ENCODE assay signal across 23 cellular contexts in the genomic region with DNA sequence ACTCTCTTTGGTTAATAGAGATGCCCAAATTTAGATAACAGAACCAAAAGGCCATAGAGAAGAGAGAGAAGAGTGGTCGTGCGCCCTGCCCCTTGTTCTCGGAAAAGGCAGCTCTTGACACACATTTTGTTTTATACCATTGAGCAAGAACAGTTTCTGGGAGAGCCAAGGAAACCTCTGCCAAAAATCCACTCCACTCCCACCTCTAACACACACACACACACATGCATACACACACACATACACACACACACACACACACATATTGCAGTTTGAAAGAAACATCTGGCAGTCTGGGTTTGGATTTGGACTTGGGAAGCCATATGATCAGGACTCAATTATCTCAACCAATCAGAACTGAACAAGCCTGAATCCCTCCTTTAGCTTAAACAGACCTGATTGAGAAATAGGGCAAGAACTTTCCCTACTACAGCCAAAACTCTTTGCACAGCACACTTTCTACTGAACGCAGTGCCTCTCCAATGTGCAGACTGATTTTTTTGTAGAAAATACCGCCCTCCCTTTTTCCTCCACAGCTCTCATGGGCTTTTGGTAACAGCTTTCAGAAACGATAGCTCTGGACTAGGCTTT.
DNase-seq lines count a peak whose midpoint lies in the region; ATAC-seq, FAIRE-seq and TF ChIP-seq lines count a peak whose summit lies in the region.
"Had no signal": no experiment of that assay in that cellular context is flagged by ENCODE, and none has a peak within 500 bp of the region (broad histone marks: within the 10 kb centered on the region; RNA-seq: fewer than 3 reads in every experiment).

No MANE protein-coding gene starts in this region.

- no peaks in the 10 kb centered on the region for H3K79me1 ChIP-seq in H1 (ENCODE audit: low read depth, low read length)

- peak; percentile 51 to 68 for ATAC-seq in lower lobe of right lung
- peak; percentile 24 for ATAC-seq in sciatic nerve
- ATAC-seq in upper lobe of right lung, result peak; percentile 68
- no peak for ATAC-seq in T-helper 17 cell
- no peak for ATAC-seq in GM18520 (IDR thresholded peaks at IDR 0.05; ENCODE audit: unreplicated experiment)
- ATAC-seq: A549; CD8-positive, alpha-beta T cell had no signal

- H3K27ac Mint-ChIP-seq in T-helper 17 cell, result no peak overlapping the region
- H3K27ac Mint-ChIP-seq: B cell; CD4-positive, alpha-beta T cell; CD8-positive, alpha-beta T cell had no signal

- no peak overlapping the region for H2AK5ac ChIP-seq in H1 (ENCODE audit: low read depth, low read length)

- no peaks in the 10 kb centered on the region for H3K36me3 Mint-ChIP-seq in T-helper 17 cell (ENCODE audit: low read depth)
- H3K36me3 Mint-ChIP-seq: CD8-positive, alpha-beta T cell had no signal

- no peak overlapping the region for H2BK5ac ChIP-seq in H1 (ENCODE audit: low read depth, low read length)

- H3K27me3 Mint-ChIP-seq in T-helper 17 cell, result no peaks in the 10 kb centered on the region
- H3K27me3 Mint-ChIP-seq: B cell; CD4-positive, alpha-beta T cell had no signal

- H2BK12ac ChIP-seq in H1 (ENCODE audit: low read depth, low read length), result no peak overlapping the region

- H3K23ac ChIP-seq in H1 (ENCODE audit: insufficient read length), result no peak overlapping the region

- H4K8ac ChIP-seq in H1 (ENCODE audit: extremely low read depth, insufficient read depth, low read length), result no peak overlapping the region

- H3K27ac ChIP-seq in H1 (ENCODE audit: low read depth, low read length) (no peak overlapping the region), lower lobe of right lung (no peak overlapping the region), upper lobe of right lung (no peak overlapping the region)
- H3K27ac ChIP-seq: 22Rv1; A549; BLaER1 treated with 17β-estradiol and CSF1 and Interleukin-3, amounts not matched to agents 10 nM and 100 nM; C4-2B had no signal

- 91% methylated on average over 6 of the region's 6 CpGs; no CpG with 5 or more reads in 1 of the 2 experiments for WGBS in H1 (ENCODE audit: extremely low coverage in 1 of 2, insufficient coverage in 1 of 2, insufficient read length in 1 of 2, insufficient replicate concordance in 2 of 2, low coverage in 1 of 2, low lambda C conversion rate in 2 of 2, missing lambda C conversion rate in 1 of 2), 2 experiments

- no peak overlapping the region for H2BK20ac ChIP-seq in H1 (ENCODE audit: low read length)

- no peaks in the 10 kb centered on the region for H3K9me3 ChIP-seq in H1 (ENCODE audit: insufficient read depth in 2 of 2, low read depth in 1 of 2, low read length in 1 of 2)
- no peaks in the 10 kb centered on the region for H3K9me3 ChIP-seq in lower lobe of right lung
- H3K9me3 ChIP-seq in upper lobe of right lung, result no peaks in the 10 kb centered on the region
- no peaks in the 10 kb centered on the region for H3K9me3 ChIP-seq in T-helper 17 cell (ENCODE audit: control insufficient read depth, low read length, poor library complexity, severe bottlenecking)
- H3K9me3 ChIP-seq: A549; BLaER1 treated with 17β-estradiol and CSF1 and Interleukin-3, amounts not matched to agents 10 nM and 100 nM; Caco-2 had no signal

- intact Hi-C loops in lower lobe of right lung (cut with DNase I) (no loop called here), sciatic nerve (cut with DNase I) (no loop called here), upper lobe of right lung (cut with DNase I) (no loop called here)

- no peaks in the 10 kb centered on the region for H4K20me1 ChIP-seq in H1 (replicated peaks in 1 of 2; ENCODE audit: control insufficient read depth in 1 of 2, insufficient read depth in 2 of 2, low read length in 2 of 2)
- H4K20me1 ChIP-seq: BLaER1 treated with 17β-estradiol and CSF1 and Interleukin-3, amounts not matched to agents 10 nM and 100 nM had no signal

- POLR2A ChIA-PET in H1 (lab: Charles Lee; ENCODE audit: partially characterized antibody), result no interaction called here

- H3K79me2 ChIP-seq in H1 (ENCODE audit: control insufficient read depth in 1 of 2, insufficient read depth in 2 of 2, low read length in 2 of 2), result no peaks in the 10 kb centered on the region

- H3K4me3 Mint-ChIP-seq in T-helper 17 cell, result no peak overlapping the region
- H3K4me3 Mint-ChIP-seq: B cell; CD4-positive, alpha-beta T cell; CD8-positive, alpha-beta T cell had no signal

- no peak overlapping the region for H2BK120ac ChIP-seq in H1 (replicated peaks; ENCODE audit: low read depth, low read length)

- peaks cover 2% of the 10 kb centered on the region; the same call in 1 of the 2 replicates for H3K23me2 ChIP-seq in H1 (ENCODE audit: low read depth, low read length)

- H3K4me2 ChIP-seq in H1 (ENCODE audit: insufficient read depth in 1 of 2, low read depth in 2 of 2, low read length in 2 of 2), result no peak overlapping the region
- H3K4me2 ChIP-seq: A549; BLaER1 treated with 17β-estradiol and CSF1 and Interleukin-3, amounts not matched to agents 10 nM and 100 nM had no signal

- DNase-seq in H1 (ENCODE audit: low read depth in 1 of 2, low spot score in 2 of 2) (no peak), lower lobe of right lung (no peak), sciatic nerve (ENCODE audit: low spot score) (no peak), upper lobe of right lung (no peak), T-helper 17 cell (no peak), mesenteric fat pad (ENCODE audit: low spot score) (no peak), SW 1271 (lab: John Stamatoyannopoulos, UW) (no peak)
- DNase-seq: AML-193; Caco-2; Calu3; CD4-positive, alpha-beta T cell; CD8-positive, alpha-beta T cell; DMS79 treated with DMSO at 0.1 percent for 48 hours; GF-D8 had no signal

- H3K9ac ChIP-seq in H1 (replicated peaks in 1 of 4; ENCODE audit: extremely low read depth in 1 of 4, low read depth in 3 of 4, low read length in 3 of 4), result no peak overlapping the region
- H3K9ac ChIP-seq: BLaER1 treated with 17β-estradiol and CSF1 and Interleukin-3, amounts not matched to agents 10 nM and 100 nM had no signal

- no peak for TF ChIP-seq POLR2A in H1 (IDR thresholded peaks at IDR 0.05; ENCODE audit: control extremely low read depth in 1 of 2, low read depth in 2 of 2, low read length in 2 of 2)

- no peak overlapping the region for H3K18ac ChIP-seq in H1 (ENCODE audit: extremely low read depth, low read length)

- no peak overlapping the region for H4K5ac ChIP-seq in H1 (ENCODE audit: insufficient read length, low read depth, low read length)

- H3K4me1 Mint-ChIP-seq in T-helper 17 cell, result no peaks in the 10 kb centered on the region
- H3K4me1 Mint-ChIP-seq: B cell had no signal

- H4K91ac ChIP-seq in H1 (replicated peaks; ENCODE audit: insufficient read length, low read length), result no peak overlapping the region

- H3K56ac ChIP-seq in H1 (replicated peaks; ENCODE audit: insufficient read length, low read depth, low read length), result no peak overlapping the region

- no peak for FAIRE-seq in H1 (lab: Jason Lieb, UNC)
- FAIRE-seq: A549, D721Med, G401.6, GM12891 had no signal

- H2BK15ac ChIP-seq in H1 (ENCODE audit: low read length), result no peak overlapping the region

- no peaks in the 10 kb centered on the region for H3K4me1 ChIP-seq in H1 (replicated peaks in 1 of 4; ENCODE audit: control insufficient read depth in 3 of 4, insufficient read depth in 4 of 4, low read length in 3 of 4)
- no peaks in the 10 kb centered on the region for H3K4me1 ChIP-seq in lower lobe of right lung
- H3K4me1 ChIP-seq in upper lobe of right lung, result no peaks in the 10 kb centered on the region
- H3K4me1 ChIP-seq: A549; BLaER1 treated with 17β-estradiol and CSF1 and Interleukin-3, amounts not matched to agents 10 nM and 100 nM; Caco-2 had no signal

- CTCF ChIA-PET in H1 (lab: Charles Lee; ENCODE audit: partially characterized antibody), result interaction anchor here (0.7 kb wide), 1 partner anchor 9 kb away, joined by 3 read pairs; no protein-coding TSS in a partner anchor

- TF ChIP-seq EP300 in H1 (IDR thresholded peaks at IDR 0.05; ENCODE audit: borderline replicate concordance in 1 of 2, low read depth in 2 of 2, low read length in 2 of 2), result no peak

- TF ChIP-seq CTCF in H1 (IDR thresholded peaks at IDR 0.05; ENCODE audit: control extremely low read depth in 1 of 3, insufficient read depth in 1 of 3, low read depth in 1 of 3, low read length in 3 of 3), result no peak
- no peak for TF ChIP-seq CTCF in lower lobe of right lung (IDR thresholded peaks at IDR 0.05)
- no peak for TF ChIP-seq CTCF in upper lobe of right lung (IDR thresholded peaks at IDR 0.05)

- no peak overlapping the region for H3K4ac ChIP-seq in H1 (replicated peaks; ENCODE audit: insufficient read length, low read depth, low read length)

- 0 out of 2 replicates have a peak overlapping the region, but pooled peaks have one; percentile 41 for H2AFZ ChIP-seq in H1 (ENCODE audit: low read length)

- H3K14ac ChIP-seq in H1 (ENCODE audit: insufficient read length), result no peak overlapping the region

- TF ChIP-seq RAD21 in H1 (IDR thresholded peaks at IDR 0.05 in 1 of 2, conservative IDR thresholded peaks at IDR 0.05 in 1 of 2; ENCODE audit: low read depth in 2 of 2, low read length in 2 of 2), result no peak

- H3K4me3 ChIP-seq in H1 (ENCODE audit: extremely low read depth in 1 of 4, insufficient read depth in 2 of 4, low read depth in 3 of 4, low read length in 4 of 4) (no peak overlapping the region), lower lobe of right lung (no peak overlapping the region), upper lobe of right lung (no peak overlapping the region)
- H3K4me3 ChIP-seq: A549; BLaER1 treated with 17β-estradiol and CSF1 and Interleukin-3, amounts not matched to agents 10 nM and 100 nM had no signal

- H3K36me3 ChIP-seq in H1 (ENCODE audit: control insufficient read depth in 2 of 4, insufficient read depth in 4 of 4, low read length in 3 of 4) (no peaks in the 10 kb centered on the region), lower lobe of right lung (no peaks in the 10 kb centered on the region), upper lobe of right lung (no peaks in the 10 kb centered on the region)
- H3K36me3 ChIP-seq: BLaER1 treated with 17β-estradiol and CSF1 and Interleukin-3, amounts not matched to agents 10 nM and 100 nM had no signal

- no peaks in the 10 kb centered on the region for H3K27me3 ChIP-seq in H1 (replicated peaks in 1 of 4; ENCODE audit: control insufficient read depth in 3 of 4, extremely low read depth in 1 of 4, insufficient read depth in 3 of 4, low read length in 3 of 4)
- H3K27me3 ChIP-seq in lower lobe of right lung (ENCODE audit: low read depth), result no peaks in the 10 kb centered on the region
- H3K27me3 ChIP-seq in upper lobe of right lung, result no peaks in the 10 kb centered on the region
- H3K27me3 ChIP-seq: BLaER1 treated with 17β-estradiol and CSF1 and Interleukin-3, amounts not matched to agents 10 nM and 100 nM had no signal

TF ChIP-seq in H1, 55 proteins besides CTCF, POLR2A, EP300 and RAD21 (continues in another document):
- no peak for TF ChIP-seq BCL11A (IDR thresholded peaks at IDR 0.05; ENCODE audit: low read depth in 2 of 2, low read length in 2 of 2)
- TF ChIP-seq PHF8 (conservative IDR thresholded peaks at IDR 0.05; ENCODE audit: low read depth, low read length), result no peak
- no peak for TF ChIP-seq RNF2 (IDR thresholded peaks at IDR 0.05; ENCODE audit: borderline replicate concordance, low read depth, low read length, missing control alignments, poor library complexity, severe bottlenecking)
- TF ChIP-seq TAF7 (optimal IDR thresholded peaks at IDR 0.05; ENCODE audit: borderline replicate concordance, low read depth, low read length), result no peak
- TF ChIP-seq CHD2 (IDR thresholded peaks at IDR 0.05; ENCODE audit: low read length), result no peak
- no peak for TF ChIP-seq JUN (IDR thresholded peaks at IDR 0.05; ENCODE audit: low read depth, low read length)

Comparison
In these comparisons a context has a peak if more than half of its experiments do, and no peak if none do; other contexts are left out.
1. ATAC-seq: peak in lower lobe of right lung (2 of 2), sciatic nerve (single experiment) and upper lobe of right lung (single experiment); none in T-helper 17 cell (single experiment) and GM18520 (single experiment).